Comparison of ENCODE assay signal across 1 cellular context in genomic region chr16:1823821-1824220, GRCh38.
A peak's percentile ranks its signal among the peaks of the same experiment; 100 is the strongest.
TF ChIP-seq lines count a peak whose summit lies in the region.

No MANE protein-coding gene starts in this region.

TF ChIP-seq in HepG2, 621 proteins besides CTCF, POLR2A, EP300 and RAD21 (continued from another document):
- TF ChIP-seq, protein P1, sequence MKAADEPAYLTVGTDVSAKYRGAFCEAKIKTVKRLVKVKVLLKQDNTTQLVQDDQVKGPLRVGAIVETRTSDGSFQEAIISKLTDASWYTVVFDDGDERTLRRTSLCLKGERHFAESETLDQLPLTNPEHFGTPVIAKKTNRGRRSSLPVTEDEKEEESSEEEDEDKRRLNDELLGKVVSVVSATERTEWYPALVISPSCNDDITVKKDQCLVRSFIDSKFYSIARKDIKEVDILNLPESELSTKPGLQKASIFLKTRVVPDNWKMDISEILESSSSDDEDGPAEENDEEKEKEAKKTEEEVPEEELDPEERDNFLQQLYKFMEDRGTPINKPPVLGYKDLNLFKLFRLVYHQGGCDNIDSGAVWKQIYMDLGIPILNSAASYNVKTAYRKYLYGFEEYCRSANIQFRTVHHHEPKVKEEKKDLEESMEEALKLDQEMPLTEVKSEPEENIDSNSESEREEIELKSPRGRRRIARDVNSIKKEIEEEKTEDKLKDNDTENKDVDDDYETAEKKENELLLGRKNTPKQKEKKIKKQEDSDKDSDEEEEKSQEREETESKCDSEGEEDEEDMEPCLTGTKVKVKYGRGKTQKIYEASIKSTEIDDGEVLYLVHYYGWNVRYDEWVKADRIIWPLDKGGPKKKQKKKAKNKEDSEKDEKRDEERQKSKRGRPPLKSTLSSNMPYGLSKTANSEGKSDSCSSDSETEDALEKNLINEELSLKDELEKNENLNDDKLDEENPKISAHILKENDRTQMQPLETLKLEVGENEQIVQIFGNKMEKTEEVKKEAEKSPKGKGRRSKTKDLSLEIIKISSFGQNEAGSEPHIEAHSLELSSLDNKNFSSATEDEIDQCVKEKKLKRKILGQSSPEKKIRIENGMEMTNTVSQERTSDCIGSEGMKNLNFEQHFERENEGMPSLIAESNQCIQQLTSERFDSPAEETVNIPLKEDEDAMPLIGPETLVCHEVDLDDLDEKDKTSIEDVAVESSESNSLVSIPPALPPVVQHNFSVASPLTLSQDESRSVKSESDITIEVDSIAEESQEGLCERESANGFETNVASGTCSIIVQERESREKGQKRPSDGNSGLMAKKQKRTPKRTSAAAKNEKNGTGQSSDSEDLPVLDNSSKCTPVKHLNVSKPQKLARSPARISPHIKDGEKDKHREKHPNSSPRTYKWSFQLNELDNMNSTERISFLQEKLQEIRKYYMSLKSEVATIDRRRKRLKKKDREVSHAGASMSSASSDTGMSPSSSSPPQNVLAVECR (CRISPR knock-in tag; IDR thresholded peaks at IDR 0.05; ENCODE audit: borderline replicate concordance) = peak; percentile 60; the same call in 1 of the 2 replicates
- TF ChIP-seq STAG1 (CRISPR knock-in tag; IDR thresholded peaks at IDR 0.05) (peak; percentile 82), GATAD2A (CRISPR knock-in tag; IDR thresholded peaks at IDR 0.05) (0 out of 2 replicates have a peak, but pooled peaks have one; percentile 36)
